8 cellular contexts compared by ENCODE assay signal in the genomic region with DNA sequence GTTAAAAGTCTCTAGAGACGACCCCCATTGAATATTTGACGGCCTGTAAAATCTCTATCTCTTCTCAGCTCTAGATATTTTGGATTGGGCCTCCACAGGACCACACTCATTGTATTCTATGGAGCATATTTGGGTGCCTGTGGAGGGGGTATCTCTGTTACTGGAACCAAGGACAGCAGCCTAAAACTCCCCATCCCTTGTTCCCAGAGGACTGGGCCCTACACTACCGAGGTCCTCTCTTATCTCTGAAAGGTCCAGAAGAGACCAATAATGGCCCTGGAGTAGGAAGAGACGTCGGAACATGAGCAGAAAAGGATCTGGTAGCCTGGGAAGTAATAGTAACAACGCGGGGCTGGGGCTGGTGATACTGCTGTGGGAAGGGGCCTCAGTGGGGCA. TPM values are rescaled to one million over a fixed set of nuclear protein-coding genes. Genes with fewer than 3 reads are reported as not detected.
A peak's percentile ranks its signal among the peaks of the same experiment; 100 is the strongest.
DNase-seq lines count a peak whose midpoint lies in the region; ATAC-seq and TF ChIP-seq lines count a peak whose summit lies in the region.

No MANE protein-coding gene starts in this region.

- CTCF ChIA-PET in BJ (lab: Yijun Ruan, JAX): interaction anchor here (0.7 to 1.8 kb wide), 7 partner anchors 13 to 86 kb away, joined by 3 to 4 read pairs (median 4); no protein-coding TSS in a partner anchor
- CTCF ChIA-PET in naive thymus-derived CD4-positive, alpha-beta T cell (lab: Charles Lee): interaction anchor here (0.7 to 1.3 kb wide), 3 partner anchors 9 to 190 kb away, joined by 3 to 4 read pairs (median 3); no protein-coding TSS in a partner anchor

- peak overlapping the region; percentile 84 for H3K9ac ChIP-seq in HUES6 (ENCODE audit: low read length)

- peaks cover 50 to 81% (median 73%) of the 10 kb centered on the region in 7 donors for H3K4me1 Mint-ChIP-seq in naive thymus-derived CD4-positive, alpha-beta T cell

- peak overlapping the region; percentile 93 to 99 (median 98) for H3K27ac Mint-ChIP-seq in naive thymus-derived CD4-positive, alpha-beta T cell

- H3K9me3 Mint-ChIP-seq in naive thymus-derived CD4-positive, alpha-beta T cell: peaks cover 0 to 6% (median 0%) of the 10 kb centered on the region in 11 donors

- H3K27me3 ChIP-seq in BJ (ENCODE audit: control insufficient read depth, insufficient read depth, low read length) (no peaks in the 10 kb centered on the region), HUES6 (ENCODE audit: control insufficient read depth, insufficient read depth, low read length) (no peaks in the 10 kb centered on the region)
- H3K27me3 ChIP-seq in naive thymus-derived CD4-positive, alpha-beta T cell (ENCODE audit: control insufficient read depth in 2 of 2, insufficient read depth in 2 of 2, low read length in 2 of 2): no peaks in the 10 kb centered on the region

- H3K36me3 Mint-ChIP-seq in naive thymus-derived CD4-positive, alpha-beta T cell: peaks cover under 1 to 25% (median 5%) of the 10 kb centered on the region in 5 donors

- DNase-seq in BJ (ENCODE audit: low read depth) (no peak), NCI-H774 (lab: John Stamatoyannopoulos, UW) (no peak), dermis blood vessel endothelial cell (no peak), GM19238 (ENCODE audit: insufficient read length, low spot score) (no peak)
- no peak for DNase-seq in naive thymus-derived CD4-positive, alpha-beta T cell

- no peak for TF ChIP-seq CTCF in BJ (IDR thresholded peaks at IDR 0.05; ENCODE audit: insufficient read depth, low read depth, low read length)

- H3K27ac ChIP-seq in HUES6 (ENCODE audit: low read depth, low read length): peak overlapping the region; percentile 80
- H3K27ac ChIP-seq in cingulate gyrus (ENCODE audit: low read depth, low read length): peak overlapping the region; percentile 88
- peak overlapping the region; percentile 95 for H3K27ac ChIP-seq in naive thymus-derived CD4-positive, alpha-beta T cell (ENCODE audit: low read depth, low read length)

- POLR2A ChIA-PET in BJ (lab: Charles Lee): no interaction called here
- POLR2A ChIA-PET in naive thymus-derived CD4-positive, alpha-beta T cell (lab: Charles Lee): interaction anchor here (0.6 to 5.0 kb wide), 16 partner anchors 10 to 1437 kb away, joined by 3 to 54 read pairs (median 8); partner anchors contain the start of genes ASPHD2, PITPNB, TFIP11 and TPST2

- peak overlapping the region; percentile 82 for H3K4me3 ChIP-seq in BJ (ENCODE audit: low read depth, low read length)
- H3K4me3 ChIP-seq in HUES6 (ENCODE audit: low read depth, low read length): peak overlapping the region; percentile 92
- H3K4me3 ChIP-seq in naive thymus-derived CD4-positive, alpha-beta T cell (ENCODE audit: low read length): peak overlapping the region; percentile 61

- H3K36me3 ChIP-seq in BJ (ENCODE audit: control insufficient read depth, insufficient read depth, low read length) (peaks cover 2% of the 10 kb centered on the region), HUES6 (ENCODE audit: control insufficient read depth, insufficient read depth, low read length) (peaks cover 44% of the 10 kb centered on the region)
- peaks cover 0 to 10% (median 0%) of the 10 kb centered on the region in 3 experiments for H3K36me3 ChIP-seq in naive thymus-derived CD4-positive, alpha-beta T cell (ENCODE audit: control insufficient read depth in 2 of 3, insufficient read depth in 3 of 3, low read length in 3 of 3)

- intact Hi-C loops in naive thymus-derived CD4-positive, alpha-beta T cell (cut with micrococcal nuclease): loop anchor here (1.0 to 10.0 kb wide), 9 partner anchors 29 to 1928 kb away; partner anchors contain the start of genes TFIP11 (in 2 of the 2), ASPHD2 (in 1 of the 2), GUCD1 (in 1 of the 2) and MIAT (in 1 of the 2)

- H3K9me3 ChIP-seq in HUES6 (ENCODE audit: control insufficient read depth, insufficient read depth, low read depth, low read length): no peaks in the 10 kb centered on the region
- H3K9me3 ChIP-seq in naive thymus-derived CD4-positive, alpha-beta T cell (ENCODE audit: control insufficient read depth in 2 of 3, low read length in 3 of 3): no peaks in the 10 kb centered on the region

- H3K4me1 ChIP-seq in HUES6 (ENCODE audit: control insufficient read depth, insufficient read depth, low read length): peaks cover 29% of the 10 kb centered on the region
- H3K4me1 ChIP-seq in naive thymus-derived CD4-positive, alpha-beta T cell (ENCODE audit: control insufficient read depth in 2 of 2, insufficient read depth in 2 of 2, low read length in 2 of 2): peaks cover 17 to 48% of the 10 kb centered on the region in 2 donors

- H3K27me3 Mint-ChIP-seq in naive thymus-derived CD4-positive, alpha-beta T cell: no peaks in the 10 kb centered on the region

- H3K4me3 Mint-ChIP-seq in naive thymus-derived CD4-positive, alpha-beta T cell: peak overlapping the region; percentile 75 to 97 (median 93)

- ATAC-seq in naive thymus-derived CD4-positive, alpha-beta T cell: no peak
- ATAC-seq in HG03280 (IDR thresholded peaks at IDR 0.05; ENCODE audit: unreplicated experiment): no peak

RNA-seq across cellular contexts. Expression of gene HPS4, which starts 0.5 kb away (rescaled TPM):
- polyA plus RNA-seq in BJ (2011; rRNA removed): 20.3 and 22.5 TPM in 2 replicates
- 21.0 and 30.6 TPM in 2 replicates for polyA minus RNA-seq in BJ (2011; rRNA and poly(A)+ RNA removed)
- 10 to 100 TPM; 45.5 to 64.3 (median 59.1) TPM for total RNA-seq in naive thymus-derived CD4-positive, alpha-beta T cell
- 10 to 100 TPM; 21.5 to 23.9 TPM for polyA plus RNA-seq in naive thymus-derived CD4-positive, alpha-beta T cell
- 20.0 and 26.5 TPM in 2 replicates for total RNA-seq in dermis blood vessel endothelial cell

RNA-seq across cellular contexts. Expression of gene SRRD, which starts 0.6 kb away (rescaled TPM):
- 13.1 and 26.9 TPM in 2 replicates for polyA plus RNA-seq in BJ (2011; rRNA removed)
- 7.4 and 9.5 TPM in 2 replicates for polyA minus RNA-seq in BJ (2011; rRNA and poly(A)+ RNA removed)
- 10 to 100 TPM; 18.9 to 22.8 (median 20.1) TPM for total RNA-seq in naive thymus-derived CD4-positive, alpha-beta T cell
- 10 to 100 TPM; 23.4 to 29.0 TPM for polyA plus RNA-seq in naive thymus-derived CD4-positive, alpha-beta T cell
- total RNA-seq in dermis blood vessel endothelial cell: 21.1 and 27.7 TPM in 2 replicates

RNA-seq across cellular contexts. Expression of gene TFIP11, which starts 29.2 kb away (rescaled TPM):
- polyA plus RNA-seq in BJ (2011; rRNA removed): 30.5 and 34.7 TPM in 2 replicates
- polyA minus RNA-seq in BJ (2011; rRNA and poly(A)+ RNA removed): 29.8 and 47.3 TPM in 2 replicates
- total RNA-seq in naive thymus-derived CD4-positive, alpha-beta T cell: 100 to 1,000 TPM in 1 of 5 experiments, 10 to 100 TPM in 4; 63.6 to 107 (median 72.9) TPM
- 10 to 100 TPM; 25.8 to 45.8 TPM for polyA plus RNA-seq in naive thymus-derived CD4-positive, alpha-beta T cell
- total RNA-seq in dermis blood vessel endothelial cell: 44.6 and 54.1 TPM in 2 replicates

RNA-seq across cellular contexts. Expression of gene ASPHD2, which starts 54.0 kb away (rescaled TPM):
- 2.3 and 2.5 TPM in 2 replicates for polyA plus RNA-seq in BJ (2011; rRNA removed)
- 2.2 and 2.7 TPM in 2 replicates for polyA minus RNA-seq in BJ (2011; rRNA and poly(A)+ RNA removed)
- total RNA-seq in naive thymus-derived CD4-positive, alpha-beta T cell: 10 to 100 TPM in 1 of 5 experiments, 1 to 10 TPM in 4; 1.8 to 18.1 (median 2.7) TPM
- polyA plus RNA-seq in naive thymus-derived CD4-positive, alpha-beta T cell: 1 to 10 TPM; 1.5 to 3.2 TPM
- total RNA-seq in dermis blood vessel endothelial cell: 1.0 and 1.2 TPM in 2 replicates
